ENCODE assay signal across 9 cellular contexts in genomic region chr2:18299423-18300212, GRCh38.
DNase-seq lines count a peak whose midpoint lies in the region; ATAC-seq and TF ChIP-seq lines count a peak whose summit lies in the region.
"Had no signal": no experiment of that assay in that cellular context is flagged by ENCODE, and none has a peak within 500 bp of the region (broad histone marks: within the 10 kb centered on the region; RNA-seq: fewer than 3 reads in every experiment).

No MANE protein-coding gene starts in this region.

- H3K9ac ChIP-seq in H9 (ENCODE audit: extremely low read depth, insufficient read length, low read length) = no peak overlapping the region

- no peaks in the 10 kb centered on the region for H3K23me2 ChIP-seq in H9 (ENCODE audit: insufficient read length, low read depth, low read length, poor library complexity, severe bottlenecking)

- H4K5ac ChIP-seq in H9 (ENCODE audit: insufficient read length, low read depth, low read length) = no peak overlapping the region

- H3K9me3 ChIP-seq in H9 (ENCODE audit: control insufficient read depth, low read depth, low read length) (no peaks in the 10 kb centered on the region), SJSA1 (replicated peaks) (no peaks in the 10 kb centered on the region), BE2C (no peaks in the 10 kb centered on the region)

- H3K4me3 Mint-ChIP-seq in H9 = no peak overlapping the region

- H2AK5ac ChIP-seq in H9 (ENCODE audit: insufficient read length, low read length) = no peak overlapping the region

- H3K27me3 ChIP-seq in H9 (ENCODE audit: insufficient read depth, low read length) (no peaks in the 10 kb centered on the region), SJSA1 (replicated peaks) (no peaks in the 10 kb centered on the region), foreskin keratinocyte (no peaks in the 10 kb centered on the region), BE2C (no peaks in the 10 kb centered on the region; the same call in 1 of the 2 replicates)

- H4K20me1 ChIP-seq in H9 (ENCODE audit: control insufficient read depth, insufficient read depth, insufficient read length) = no peaks in the 10 kb centered on the region

- H3K79me1 ChIP-seq in H9 (ENCODE audit: insufficient read depth, low read depth, low read length, poor library complexity, severe bottlenecking) = no peaks in the 10 kb centered on the region

- H2BK12ac ChIP-seq in H9 (ENCODE audit: insufficient read length, low read depth, low read length) = no peak overlapping the region

- H3K36me3 Mint-ChIP-seq in H9 (ENCODE audit: insufficient read depth in 1 of 3, low read depth in 3 of 3) = no peaks in the 10 kb centered on the region

- no peak overlapping the region for H4K8ac ChIP-seq in H9 (replicated peaks; ENCODE audit: insufficient read length, low read depth, low read length)

- H3K4me2 ChIP-seq in H9 (ENCODE audit: insufficient read depth, insufficient read length, low read length) = no peak overlapping the region

- WGBS in H9 (ENCODE audit: extremely low coverage, insufficient read length, low lambda C conversion rate) = no CpG with 5 or more reads among the region's 9 CpGs

- TF ChIP-seq CTCF in H9 (conservative IDR thresholded peaks at IDR 0.05) (no peak), foreskin keratinocyte (conservative IDR thresholded peaks at IDR 0.05) (no peak), BE2C (IDR thresholded peaks at IDR 0.05; ENCODE audit: low read depth, low read length) (no peak)

- ATAC-seq in foreskin keratinocyte (peak; percentile 96), GM21619 (IDR thresholded peaks at IDR 0.05; ENCODE audit: unreplicated experiment) (no peak)

- H3K14ac ChIP-seq in H9 (ENCODE audit: insufficient read depth, low read length) = no peak overlapping the region

- peak overlapping the region in 1 of 3 experiments; percentile 19; a peak in 3 of 7 replicates for H3K27ac Mint-ChIP-seq in H9

- H3K4me3 ChIP-seq in SJSA1 (no peak overlapping the region), BE2C (ENCODE audit: low read depth, low read length) (no peak overlapping the region)

- H2BK15ac ChIP-seq in H9 (ENCODE audit: low read depth, low read length) = no peak overlapping the region

- no peak overlapping the region for H2BK120ac ChIP-seq in H9 (ENCODE audit: low read depth, low read length, poor library complexity, severe bottlenecking)

- H3T11ph ChIP-seq in H9 (ENCODE audit: low read length) = no peak overlapping the region

- no peak overlapping the region for H2BK20ac ChIP-seq in H9 (ENCODE audit: low read depth, low read length, poor library complexity, severe bottlenecking)

- no peak overlapping the region for H4K91ac ChIP-seq in H9 (ENCODE audit: insufficient read length, low read depth, low read length)

- H3K4ac ChIP-seq in H9 (ENCODE audit: low read depth, low read length) = no peak overlapping the region

- peaks cover 0 to 10% of the 10 kb centered on the region in 2 experiments; a peak in 3 of 4 replicates for H3K4me1 Mint-ChIP-seq in H9

- H3K4me1 ChIP-seq in H9 (ENCODE audit: insufficient read depth, low read length) (peaks cover 2% of the 10 kb centered on the region; the same call in 1 of the 2 replicates), SJSA1 (replicated peaks) (peaks cover 28% of the 10 kb centered on the region), foreskin keratinocyte (peaks cover 35% of the 10 kb centered on the region), BE2C (no peaks in the 10 kb centered on the region)

- H3K27me3 Mint-ChIP-seq in H9 (ENCODE audit: low read depth) = no peaks in the 10 kb centered on the region

- H3K27ac ChIP-seq in H9 (ENCODE audit: insufficient read length, low read depth, low read length) = no peak overlapping the region
- H3K27ac ChIP-seq in SJSA1 = peak overlapping the region; percentile 80
- no peak overlapping the region for H3K27ac ChIP-seq in foreskin keratinocyte

- no peak overlapping the region for H2AFZ ChIP-seq in H9 (ENCODE audit: low read length)

- H3K56ac ChIP-seq in H9 (ENCODE audit: insufficient read length, low read depth, low read length) = no peak overlapping the region

- H3K79me2 ChIP-seq in H9 (ENCODE audit: insufficient read depth, low read length) = no peaks in the 10 kb centered on the region

- DNase-seq in H9 (peak; percentile 31), SJSA1 (ENCODE audit: low read depth in 1 of 2, low spot score in 2 of 2) (peak; percentile 83 to 90), foreskin keratinocyte (peak; percentile 95 to 97), pulmonary artery endothelial cell (ENCODE audit: low read depth, low spot score) (peak; percentile 95), NCI-H510A (lab: John Stamatoyannopoulos, UW) (no peak), BE2C (no peak), NCI-H345 treated with DMSO at 0.1 percent for 48 hours (lab: John Stamatoyannopoulos, UW; ENCODE audit: unreplicated experiment) (no peak)
- DNase-seq: NK-92 treated with Interleukin-12 subunit alpha and Interleukin-12 subunit beta, amount 100 ng/mL, for 24 hours had no signal

- no peak overlapping the region for H2BK5ac ChIP-seq in H9 (ENCODE audit: insufficient read length, low read length)

- H3K36me3 ChIP-seq in SJSA1 (no peaks in the 10 kb centered on the region), BE2C (no peaks in the 10 kb centered on the region)

- no peak overlapping the region for H3K23ac ChIP-seq in H9 (ENCODE audit: insufficient read length, low read depth, low read length)

- no peak overlapping the region for H3K18ac ChIP-seq in H9 (ENCODE audit: insufficient read length, low read depth, low read length)

- no peaks in the 10 kb centered on the region; a peak in 1 of 5 replicates for H3K9me3 Mint-ChIP-seq in H9

Comparison
In these comparisons a context has a peak if more than half of its experiments do, and no peak if none do; other contexts are left out.
1. DNase-seq: peak in H9 (single experiment), SJSA1 (2 of 2), foreskin keratinocyte (2 of 2) and pulmonary artery endothelial cell (single experiment); none in NCI-H510A (single experiment), BE2C (single experiment) and NCI-H345 treated with DMSO at 0.1 percent for 48 hours (single experiment).